ENCODE assay signal across 8 cellular contexts in genomic region chrX:154645745-154646378, GRCh38. TPM values are rescaled to one million over a fixed set of nuclear protein-coding genes. Genes with fewer than 3 reads are reported as not detected.
"Had no signal": no experiment of that assay in that cellular context is flagged by ENCODE, and none has a peak within 500 bp of the region (broad histone marks: within the 10 kb centered on the region; RNA-seq: fewer than 3 reads in every experiment).

No MANE protein-coding gene starts in this region.

RNA-seq across cellular contexts. Expression of gene CTAG2, which starts 7.5 kb away (rescaled TPM):
- total RNA-seq: activated B cell treated with CpG ODN at 0.5 μM for 24 hours; activated CD4-positive, alpha-beta memory T cell treated with anti-CD3 and anti-CD28 coated beads, Interleukin-2, amount 10 ng/mL, durations not matched to agents 7 days and 5 days; activated T-helper 2 cell treated with anti-CD3 and anti-CD28 coated beads, Interferon-gamma antibody, Interleukin-2, Interleukin-4, amounts not matched to agents 10 μg/mL and 5 μg/mL and 100 μg/mL, durations not matched to agents 14 hours and 24 hours and 36 hours; ascending aorta; body of pancreas; MCF 10A; PC-9 had no signal

RNA-seq across cellular contexts. Expression of gene CTAG1B, which starts 26.8 kb away (rescaled TPM):
- total RNA-seq: activated B cell treated with CpG ODN at 0.5 μM for 24 hours; activated CD4-positive, alpha-beta memory T cell treated with anti-CD3 and anti-CD28 coated beads, Interleukin-2, amount 10 ng/mL, durations not matched to agents 7 days and 5 days; activated T-helper 2 cell treated with anti-CD3 and anti-CD28 coated beads, Interferon-gamma antibody, Interleukin-2, Interleukin-4, amounts not matched to agents 10 μg/mL and 5 μg/mL and 100 μg/mL, durations not matched to agents 14 hours and 24 hours and 36 hours; ascending aorta; body of pancreas; MCF 10A; PC-9; SK-MEL-5 had no signal
